Comparison of ENCODE assay signal across 8 cellular contexts in the genomic region with DNA sequence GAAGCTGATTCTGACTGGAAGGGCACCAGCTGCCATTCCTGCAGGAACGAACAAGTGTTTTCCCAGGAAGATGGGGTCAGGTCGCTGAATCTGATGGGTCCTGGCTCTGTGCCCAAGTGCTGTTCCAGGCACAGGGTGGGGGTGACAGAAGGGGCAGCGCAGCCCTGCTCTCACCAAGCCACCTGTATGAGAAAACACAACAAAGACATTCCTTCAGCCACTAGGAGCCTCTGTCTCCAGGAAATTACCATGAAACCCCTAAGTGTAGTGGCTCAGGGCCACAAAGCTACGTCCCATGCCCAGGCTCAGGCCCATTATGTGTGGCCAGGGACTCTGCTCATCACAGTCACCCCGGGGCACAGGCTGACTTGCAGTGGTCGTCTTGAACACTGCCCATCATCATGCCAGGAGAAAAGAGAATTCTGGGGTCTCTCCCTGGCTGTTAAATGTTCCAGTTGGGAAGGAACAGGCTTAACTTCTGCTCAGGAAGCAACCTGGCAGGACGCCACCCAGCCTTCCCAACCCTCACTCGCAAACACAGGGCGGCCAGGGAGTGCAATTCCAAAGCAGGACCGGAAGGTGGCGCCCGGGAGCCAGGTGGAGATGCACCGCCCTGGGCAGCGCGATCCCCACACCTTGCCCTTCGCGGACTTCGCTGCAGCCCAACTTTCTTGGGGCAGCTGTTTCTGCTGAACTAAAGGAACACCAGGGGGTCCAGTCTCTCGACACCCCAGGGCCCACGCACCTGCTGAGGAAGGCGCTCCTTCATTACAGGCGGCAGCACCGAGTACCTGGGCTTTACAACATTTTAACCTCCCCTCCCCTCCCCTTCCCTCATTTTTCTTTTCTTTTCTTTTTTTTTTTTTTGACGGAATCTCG. TPM values are rescaled to one million over a fixed set of nuclear protein-coding genes. Genes with fewer than 3 reads are reported as not detected.
DNase-seq lines count a peak whose midpoint lies in the region; ATAC-seq and TF ChIP-seq lines count a peak whose summit lies in the region.

No MANE protein-coding gene starts in this region.

- POLR2A ChIA-PET in activated CD8-positive, alpha-beta T cell treated with anti-CD3 and anti-CD28 coated beads for 36 hours (lab: Charles Lee), result interaction anchor here (1.2 kb wide), 1 partner anchor 42 kb away, joined by 3 read pairs; no protein-coding TSS in a partner anchor

- intact Hi-C loops in activated CD8-positive, alpha-beta T cell treated with anti-CD3 and anti-CD28 coated beads for 36 hours (cut with micrococcal nuclease), result no loop called here

- H3K9me3 ChIP-seq in effector memory CD4-positive, alpha-beta T cell (ENCODE audit: control insufficient read depth, low read length), result no peaks in the 10 kb centered on the region

- H3K27ac Mint-ChIP-seq in activated CD8-positive, alpha-beta T cell treated with anti-CD3 and anti-CD28 coated beads for 36 hours, result no peak overlapping the region
- no peak overlapping the region for H3K27ac Mint-ChIP-seq in memory B cell

- H3K36me3 Mint-ChIP-seq in activated CD8-positive, alpha-beta T cell treated with anti-CD3 and anti-CD28 coated beads for 36 hours (ENCODE audit: low read depth), result no peaks in the 10 kb centered on the region
- no peaks in the 10 kb centered on the region for H3K36me3 Mint-ChIP-seq in memory B cell

- no peak overlapping the region for H3K4me3 Mint-ChIP-seq in activated CD8-positive, alpha-beta T cell treated with anti-CD3 and anti-CD28 coated beads for 36 hours
- H3K4me3 Mint-ChIP-seq in memory B cell, result no peak overlapping the region

- DNase-seq in NCI-H1436 (lab: John Stamatoyannopoulos, UW) (peak; percentile 55), NCI-H1436 treated with DMSO at 0.1 percent for 48 hours (lab: John Stamatoyannopoulos, UW) (no peak), NCI-H69 (lab: John Stamatoyannopoulos, UW) (peak; percentile 78), memory B cell (ENCODE audit: low spot score in 2 of 2) (peak; percentile 78 to 89)
- DNase-seq in activated CD8-positive, alpha-beta T cell treated with anti-CD3 and anti-CD28 coated beads for 36 hours, result peak; percentile 79
- peak; percentile 42 to 54 (median 53) for DNase-seq in effector memory CD4-positive, alpha-beta T cell
- peak; percentile 22 for DNase-seq in stimulated activated CD8-positive, alpha-beta memory T cell treated with anti-CD3 and anti-CD28 coated beads, Interleukin-12 subunit alpha, Interleukin-12 subunit beta, amount 100 ng/mL, for 24 hours (ENCODE audit: extremely low read depth)

- peak; percentile 97 for TF ChIP-seq CTCF in activated CD8-positive, alpha-beta T cell treated with anti-CD3 and anti-CD28 coated beads for 36 hours (IDR thresholded peaks at IDR 0.05)

- peak; percentile 65 for ATAC-seq in HG03378 (IDR thresholded peaks at IDR 0.05; ENCODE audit: unreplicated experiment)
- ATAC-seq in activated CD8-positive, alpha-beta T cell treated with anti-CD3 and anti-CD28 coated beads for 36 hours, result peak; percentile 97
- peak; percentile 94 for ATAC-seq in memory B cell (ENCODE audit: low read depth)

- H3K4me1 Mint-ChIP-seq in activated CD8-positive, alpha-beta T cell treated with anti-CD3 and anti-CD28 coated beads for 36 hours (ENCODE audit: low read depth), result peaks cover 15% of the 10 kb centered on the region
- H3K4me1 Mint-ChIP-seq in memory B cell, result peaks cover 2% of the 10 kb centered on the region

- no peaks in the 10 kb centered on the region for H3K27me3 ChIP-seq in effector memory CD4-positive, alpha-beta T cell (replicated peaks; ENCODE audit: control insufficient read depth, insufficient read depth, low read length, poor library complexity, severe bottlenecking)

- peaks cover 2% of the 10 kb centered on the region for H3K27me3 Mint-ChIP-seq in activated CD8-positive, alpha-beta T cell treated with anti-CD3 and anti-CD28 coated beads for 36 hours
- peaks cover 5% of the 10 kb centered on the region for H3K27me3 Mint-ChIP-seq in memory B cell

- CTCF ChIA-PET in activated CD8-positive, alpha-beta T cell treated with anti-CD3 and anti-CD28 coated beads for 36 hours (lab: Charles Lee), result interaction anchor here (0.7 to 9.7 kb wide), 13 partner anchors 13 to 192 kb away, joined by 3 to 134 read pairs (median 5); no protein-coding TSS in a partner anchor

- no peak overlapping the region for H3K27ac ChIP-seq in effector memory CD4-positive, alpha-beta T cell (ENCODE audit: insufficient read depth, low read length, poor library complexity, severe bottlenecking)

- H3K9me3 Mint-ChIP-seq in activated CD8-positive, alpha-beta T cell treated with anti-CD3 and anti-CD28 coated beads for 36 hours, result no peaks in the 10 kb centered on the region
- H3K9me3 Mint-ChIP-seq in memory B cell, result no peaks in the 10 kb centered on the region

- no peaks in the 10 kb centered on the region for H3K36me3 ChIP-seq in effector memory CD4-positive, alpha-beta T cell (ENCODE audit: control insufficient read depth, insufficient read depth, low read length)

- no peaks in the 10 kb centered on the region for H3K4me1 ChIP-seq in effector memory CD4-positive, alpha-beta T cell (ENCODE audit: control insufficient read depth, insufficient read depth, low read length, poor library complexity, severe bottlenecking)

- H3K4me3 ChIP-seq in effector memory CD4-positive, alpha-beta T cell (ENCODE audit: insufficient read depth, low read depth, low read length, poor library complexity, severe bottlenecking), result peak overlapping the region; percentile 29

RNA-seq across cellular contexts. Expression of a gene that starts 11.0 kb away (rescaled TPM):
- total RNA-seq in activated CD8-positive, alpha-beta T cell treated with anti-CD3 and anti-CD28 coated beads for 36 hours, result not detected

RNA-seq across cellular contexts. Expression of a gene that starts 15.1 kb away (rescaled TPM):
- 10 to 100 TPM; 46.7 to 52.6 TPM for total RNA-seq in activated CD8-positive, alpha-beta T cell treated with anti-CD3 and anti-CD28 coated beads for 36 hours
